In genomic region chr22:36541831-36542391, GRCh38 we compare ENCODE assay signal across 8 cellular contexts. TPM values are rescaled to one million over a fixed set of nuclear protein-coding genes. Genes with fewer than 3 reads are reported as not detected.
A peak's percentile ranks its signal among the peaks of the same experiment; 100 is the strongest.
DNase-seq lines count a peak whose midpoint lies in the region; ATAC-seq, FAIRE-seq and TF ChIP-seq lines count a peak whose summit lies in the region.

No MANE protein-coding gene starts in this region.

- FAIRE-seq in G401.6 (lab: Jason Lieb, UNC): peak; percentile 33

- no peaks in the 10 kb centered on the region for H3K36me3 ChIP-seq in skeletal muscle satellite cell (ENCODE audit: insufficient read depth, low read length)

- H3K9me3 ChIP-seq in skeletal muscle satellite cell (replicated peaks; ENCODE audit: low read length): no peaks in the 10 kb centered on the region

- intact Hi-C loops in natural killer cell (cut with micrococcal nuclease): no loop called here

- H3K4me1 Mint-ChIP-seq in T-cell: peaks cover 0 to 6% (median 6%) of the 10 kb centered on the region in 3 donors
- peaks cover 13% of the 10 kb centered on the region for H3K4me1 Mint-ChIP-seq in chondrocyte (ENCODE audit: low read depth)
- H3K4me1 Mint-ChIP-seq in natural killer cell: peaks cover 0 to 5% of the 10 kb centered on the region in 2 donors

- H3K4me3 ChIP-seq in skeletal muscle satellite cell (ENCODE audit: low read length): no peak overlapping the region

- POLR2A ChIA-PET in T-cell (lab: Charles Lee): no interaction called here

- DNase-seq in T-cell: peak in 2 of 34 experiments; percentile 9 to 16
- DNase-seq in chondrocyte (ENCODE audit: low spot score): peak; percentile 26
- no peak for DNase-seq in SK-N-DZ (ENCODE audit: low spot score)
- DNase-seq in effector CD4-positive, alpha-beta T cell: no peak
- no peak for DNase-seq in NCI-H510A (lab: John Stamatoyannopoulos, UW)
- no peak for DNase-seq in natural killer cell

- TF ChIP-seq CTCF in chondrocyte (IDR thresholded peaks at IDR 0.05): no peak
- no peak for TF ChIP-seq CTCF in natural killer cell (IDR thresholded peaks at IDR 0.05)

- CTCF ChIA-PET in T-cell (lab: Charles Lee): interaction anchor here in 1 of 2 donors (0.6 kb wide), 1 partner anchor 31 kb away, joined by 4 read pairs; no protein-coding TSS in a partner anchor

- H3K27me3 Mint-ChIP-seq in T-cell: peaks cover 5 to 12% of the 10 kb centered on the region in 2 donors
- peaks cover 5% of the 10 kb centered on the region for H3K27me3 Mint-ChIP-seq in chondrocyte (ENCODE audit: low read depth)
- peaks cover 11 to 15% of the 10 kb centered on the region in 2 donors for H3K27me3 Mint-ChIP-seq in natural killer cell (ENCODE audit: low read depth in 2 of 2)

- ATAC-seq in T-cell (replicated peaks in 1 of 4): peak; percentile 42 to 93 (median 80)
- ATAC-seq in natural killer cell: no peak

- H3K9me3 Mint-ChIP-seq in T-cell: no peaks in the 10 kb centered on the region
- no peaks in the 10 kb centered on the region for H3K9me3 Mint-ChIP-seq in chondrocyte (ENCODE audit: low read depth)
- H3K9me3 Mint-ChIP-seq in natural killer cell: no peaks in the 10 kb centered on the region

- H3K27ac Mint-ChIP-seq in T-cell (peak overlapping the region; percentile 55 to 58), chondrocyte (ENCODE audit: unreplicated experiment) (peak overlapping the region; percentile 41), natural killer cell (no peak overlapping the region)

- no peak overlapping the region for H3K4me3 Mint-ChIP-seq in T-cell
- H3K4me3 Mint-ChIP-seq in chondrocyte (ENCODE audit: unreplicated experiment): no peak overlapping the region
- no peak overlapping the region for H3K4me3 Mint-ChIP-seq in natural killer cell

- peaks cover 10% of the 10 kb centered on the region for H3K27me3 ChIP-seq in skeletal muscle satellite cell (ENCODE audit: control insufficient read depth, insufficient read depth, low read length)

- peaks cover 24% of the 10 kb centered on the region for H3K4me1 ChIP-seq in skeletal muscle satellite cell (ENCODE audit: control insufficient read depth, insufficient read depth, low read length)

- no peaks in the 10 kb centered on the region for H3K36me3 Mint-ChIP-seq in T-cell
- H3K36me3 Mint-ChIP-seq in chondrocyte (ENCODE audit: low read depth): no peaks in the 10 kb centered on the region
- no peaks in the 10 kb centered on the region for H3K36me3 Mint-ChIP-seq in natural killer cell

- peak overlapping the region; percentile 44 for H3K4me2 ChIP-seq in skeletal muscle satellite cell (ENCODE audit: low read length)

- peak overlapping the region; percentile 41 for H3K9ac ChIP-seq in skeletal muscle satellite cell (ENCODE audit: low read depth, low read length)

RNA-seq across cellular contexts. Expression of gene EIF3D, which starts 12.9 kb away (rescaled TPM):
- total RNA-seq in T-cell: 100 to 1,000 TPM; 218 to 273 (median 242) TPM
- total RNA-seq in chondrocyte: 80.5 to 97.8 TPM (median 96.1 TPM) in 3 replicates
- total RNA-seq in skeletal muscle satellite cell (2012; rRNA removed): 463 and 502 TPM in 2 replicates
- polyA plus RNA-seq in SK-N-DZ (2014; cell fraction: cytosol; rRNA removed): 449 and 520 TPM in 2 replicates
- polyA plus RNA-seq in SK-N-DZ (2014; cell fraction: nucleus; rRNA removed): 283 and 285 TPM in 2 replicates
- total RNA-seq in natural killer cell: 100 to 1,000 TPM; 205 to 251 (median 215) TPM

RNA-seq across cellular contexts. Expression of gene FOXRED2, which starts 35.1 kb away (rescaled TPM):
- total RNA-seq in T-cell (1 to 10 TPM; 1.7 to 5.0 (median 3.2) TPM), chondrocyte (21.0 to 23.1 TPM (median 23.0 TPM) in 3 replicates), natural killer cell (1 to 10 TPM; 1.7 to 2.0 (median 1.9) TPM)
- total RNA-seq in skeletal muscle satellite cell (2012; rRNA removed): 8.7 and 11.7 TPM in 2 replicates
- polyA plus RNA-seq in SK-N-DZ (2014; cell fraction: cytosol; rRNA removed): 15.8 and 17.4 TPM in 2 replicates
- 7.4 and 8.6 TPM in 2 replicates for polyA plus RNA-seq in SK-N-DZ (2014; cell fraction: nucleus; rRNA removed)

Comparison
In these comparisons a context has a peak if more than half of its experiments do, and no peak if none do; other contexts are left out.
1. ATAC-seq: peak in T-cell (4 of 4); none in natural killer cell (0 of 3).
2. H3K27ac Mint-ChIP-seq: peak in T-cell (2 of 2) and chondrocyte (single experiment); none in natural killer cell (0 of 2).